18 cellular contexts compared by ENCODE assay signal in the genomic region with DNA sequence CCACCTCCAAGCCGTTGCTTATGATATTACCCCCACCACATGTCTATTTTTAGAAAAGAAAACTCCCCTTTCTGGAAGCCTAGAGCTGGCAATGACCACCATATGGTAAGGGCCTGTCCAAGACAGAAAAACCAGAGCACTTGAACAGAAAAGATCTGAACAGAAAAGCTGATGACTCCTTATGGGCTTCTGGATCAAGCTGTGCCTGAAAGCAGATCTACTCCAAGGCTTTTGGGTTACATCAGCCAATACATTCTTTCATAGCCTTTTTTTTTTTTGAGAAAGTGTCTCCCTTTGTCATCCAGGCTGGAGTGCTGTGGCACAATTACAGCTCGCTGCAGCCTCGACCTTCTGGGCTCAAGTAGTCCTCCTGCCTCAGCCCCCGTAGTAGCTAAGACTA.
"Had no signal": no experiment of that assay in that cellular context is flagged by ENCODE, and none has a peak within 500 bp of the region (broad histone marks: within the 10 kb centered on the region; RNA-seq: fewer than 3 reads in every experiment).

No MANE protein-coding gene starts in this region.

- H3K27me3 ChIP-seq: adrenal gland, colonic mucosa had no signal

- ATAC-seq: WTC11 had no signal

- H2AFZ ChIP-seq: PC-9 had no signal

- H3K4me3 Mint-ChIP-seq: activated CD4-positive, alpha-beta memory T cell treated with anti-CD3 and anti-CD28 coated beads for 36 hours; activated naive CD8-positive, alpha-beta T cell treated with anti-CD3 and anti-CD28 coated beads, Interleukin-2, amount 10 ng/mL, durations not matched to agents 7 days and 5 days; activated T-cell treated with anti-CD3 and anti-CD28 coated beads, Interleukin-2, amount 50 U/mL, for 24 hours; WTC11 had no signal

- H3K27me3 Mint-ChIP-seq: activated CD4-positive, alpha-beta memory T cell treated with anti-CD3 and anti-CD28 coated beads for 36 hours; activated naive CD8-positive, alpha-beta T cell treated with anti-CD3 and anti-CD28 coated beads, Interleukin-2, amount 10 ng/mL, durations not matched to agents 7 days and 5 days; activated T-cell treated with anti-CD3 and anti-CD28 coated beads, Interleukin-2, amount 50 U/mL, for 24 hours had no signal

- H3K36me3 ChIP-seq: colonic mucosa had no signal

- H3K9me3 ChIP-seq: adrenal gland, colonic mucosa had no signal

- DNase-seq: activated CD4-positive, CD25-positive, alpha-beta regulatory T cell treated with anti-CD3 and anti-CD28 coated beads, Interleukin-2, amount 50 U/mL, for 72 hours; activated naive CD4-positive, alpha-beta T cell treated with anti-CD3 and anti-CD28 coated beads, Interleukin-2, amount 50 U/mL, for 16 hours; activated T-cell treated with anti-CD3 and anti-CD28 coated beads, Interleukin-2, amount 50 U/mL, for 24 hours; anterior cingulate cortex; colonic mucosa; KG1; NCI-H1048; NCI-H146; NCI-H187 treated with DMSO at 0.1 percent for 48 hours; NCI-H2081 treated with DMSO at 0.1 percent for 48 hours; NCI-H446; NCI-H524; PC-9; SHP77 treated with DMSO at 0.1 percent for 48 hours had no signal

- H3K4me1 Mint-ChIP-seq: WTC11 had no signal

- H3K4me2 ChIP-seq: PC-9 had no signal

- H3K4me3 ChIP-seq: adrenal gland, colonic mucosa, PC-9 had no signal

- H3K4me1 ChIP-seq: adrenal gland, colonic mucosa had no signal

- H3K27ac ChIP-seq: adrenal gland, colonic mucosa, PC-9 had no signal

- H3K27ac Mint-ChIP-seq: activated CD4-positive, alpha-beta memory T cell treated with anti-CD3 and anti-CD28 coated beads for 36 hours; activated T-cell treated with anti-CD3 and anti-CD28 coated beads, Interleukin-2, amount 50 U/mL, for 24 hours; WTC11 had no signal

- H3K9me3 Mint-ChIP-seq: activated naive CD8-positive, alpha-beta T cell treated with anti-CD3 and anti-CD28 coated beads, Interleukin-2, amount 10 ng/mL, durations not matched to agents 7 days and 5 days had no signal
